ENCODE assay signal across 8 cellular contexts in genomic region chr11:129695543-129696308, GRCh38.
DNase-seq lines count a peak whose midpoint lies in the region; ATAC-seq and TF ChIP-seq lines count a peak whose summit lies in the region.

No MANE protein-coding gene starts in this region.

- peak; percentile 65 for DNase-seq in BE2C
- peak; percentile 23 for DNase-seq in GM19238 (ENCODE audit: insufficient read length, low spot score)
- peak; percentile 39 for DNase-seq in NT2/D1 (ENCODE audit: low read depth, low spot score)
- DNase-seq in activated T-cell treated with anti-CD3 and anti-CD28 coated beads, Interleukin-2, amount 50 U/mL, for 72 hours: peak; percentile 75 to 78
- DNase-seq in trophoblast cell: peak; percentile 38 to 72
- peak; percentile 80 to 84 for DNase-seq in upper lobe of left lung

- 5 to 16% methylated on average over 7 to 11 of the region's 25 CpGs for WGBS in gastroesophageal sphincter (ENCODE audit: low coverage in 1 of 2), 2 donors
- WGBS in trophoblast cell (ENCODE audit: extremely low coverage, insufficient coverage, insufficient read length): no CpG with 5 or more reads among the region's 25 CpGs
- 3 to 10% methylated on average over 7 to 21 of the region's 25 CpGs for whole genome bisulfite sequencing in upper lobe of left lung, 2 donors

- H2BK120ac ChIP-seq in trophoblast cell (ENCODE audit: insufficient read depth, low read length, poor library complexity): peak overlapping the region; percentile 19

- H3K36me3 Mint-ChIP-seq in activated T-cell treated with anti-CD3 and anti-CD28 coated beads, Interleukin-2, amount 50 U/mL, for 72 hours (ENCODE audit: insufficient read depth in 2 of 2): no peaks in the 10 kb centered on the region

- peaks cover 2% of the 10 kb centered on the region for H3K79me2 ChIP-seq in trophoblast cell (ENCODE audit: control insufficient read depth, insufficient read depth, low read length, poor library complexity)

- H3K9me3 Mint-ChIP-seq in activated T-cell treated with anti-CD3 and anti-CD28 coated beads, Interleukin-2, amount 50 U/mL, for 72 hours: no peaks in the 10 kb centered on the region

- H3K4me3 ChIP-seq in BE2C (ENCODE audit: low read depth, low read length): peak overlapping the region; percentile 20; the same call in 1 of the 2 replicates
- H3K4me3 ChIP-seq in NT2/D1 (ENCODE audit: insufficient read length, low read depth): peak overlapping the region; percentile 11
- peak overlapping the region in 1 of 2 donors; percentile 41 for H3K4me3 ChIP-seq in gastroesophageal sphincter
- H3K4me3 ChIP-seq in trophoblast cell (ENCODE audit: low read depth, low read length): no peak overlapping the region
- peak overlapping the region in 3 of 4 donors; percentile 28 to 39 (median 37) for H3K4me3 ChIP-seq in upper lobe of left lung

- H3K9ac ChIP-seq in NT2/D1 (ENCODE audit: insufficient read length, low read depth) (peak overlapping the region; percentile 32), trophoblast cell (ENCODE audit: low read length) (no peak overlapping the region)

- H3K79me1 ChIP-seq in trophoblast cell (ENCODE audit: low read length): peaks cover 15% of the 10 kb centered on the region

- H3K4me1 Mint-ChIP-seq in activated T-cell treated with anti-CD3 and anti-CD28 coated beads, Interleukin-2, amount 50 U/mL, for 72 hours (ENCODE audit: low read depth): peaks cover 16% of the 10 kb centered on the region

- H4K12ac ChIP-seq in trophoblast cell (ENCODE audit: low read depth, low read length): no peak overlapping the region

- no peak overlapping the region for H2AK5ac ChIP-seq in trophoblast cell (ENCODE audit: low read length)

- H2AFZ ChIP-seq in trophoblast cell (ENCODE audit: insufficient read depth, low read length, poor library complexity): no peak overlapping the region

- no peak overlapping the region for H4K91ac ChIP-seq in trophoblast cell (ENCODE audit: low read depth, low read length)

- no peak overlapping the region for H2BK12ac ChIP-seq in trophoblast cell (ENCODE audit: low read length)

- H3K27me3 ChIP-seq in BE2C (no peaks in the 10 kb centered on the region), NT2/D1 (ENCODE audit: insufficient read depth, insufficient read length) (no peaks in the 10 kb centered on the region), gastroesophageal sphincter (peaks cover 63% of the 10 kb centered on the region), trophoblast cell (ENCODE audit: insufficient read depth, low read length) (no peaks in the 10 kb centered on the region), upper lobe of left lung (no peaks in the 10 kb centered on the region)

- ATAC-seq in HG03280 (IDR thresholded peaks at IDR 0.05; ENCODE audit: unreplicated experiment) (peak; percentile 71), gastroesophageal sphincter (peak; percentile 44), upper lobe of left lung (ENCODE audit: low FRiP score in 2 of 2) (peak; percentile 84)
- peak; percentile 89 to 90 for ATAC-seq in activated T-cell treated with anti-CD3 and anti-CD28 coated beads, Interleukin-2, amount 50 U/mL, for 72 hours (replicated peaks in 1 of 2)

- H3K27ac Mint-ChIP-seq in activated T-cell treated with anti-CD3 and anti-CD28 coated beads, Interleukin-2, amount 50 U/mL, for 72 hours: no peak overlapping the region

- H3K14ac ChIP-seq in trophoblast cell (ENCODE audit: low read length): no peak overlapping the region

- no peaks in the 10 kb centered on the region for H3K9me3 ChIP-seq in BE2C
- H3K9me3 ChIP-seq in NT2/D1 (ENCODE audit: insufficient read depth, low read length): no peaks in the 10 kb centered on the region
- no peaks in the 10 kb centered on the region for H3K9me3 ChIP-seq in gastroesophageal sphincter
- no peaks in the 10 kb centered on the region for H3K9me3 ChIP-seq in trophoblast cell (ENCODE audit: insufficient read depth, low read depth, low read length)
- H3K9me3 ChIP-seq in upper lobe of left lung: no peaks in the 10 kb centered on the region

- no peak for TF ChIP-seq EP300 in gastroesophageal sphincter (IDR thresholded peaks at IDR 0.05)
- TF ChIP-seq EP300 in upper lobe of left lung (IDR thresholded peaks at IDR 0.05): no peak

- H3K36me3 ChIP-seq in BE2C: no peaks in the 10 kb centered on the region
- no peaks in the 10 kb centered on the region for H3K36me3 ChIP-seq in NT2/D1 (ENCODE audit: insufficient read depth, insufficient read length, low read length)
- no peaks in the 10 kb centered on the region for H3K36me3 ChIP-seq in gastroesophageal sphincter
- H3K36me3 ChIP-seq in trophoblast cell (ENCODE audit: control insufficient read depth in 1 of 2, insufficient read depth in 2 of 2, low read length in 2 of 2): no peaks in the 10 kb centered on the region
- no peaks in the 10 kb centered on the region for H3K36me3 ChIP-seq in upper lobe of left lung

- no peak overlapping the region for H3K27ac ChIP-seq in gastroesophageal sphincter
- H3K27ac ChIP-seq in trophoblast cell (ENCODE audit: low read depth, low read length): no peak overlapping the region
- no peak overlapping the region for H3K27ac ChIP-seq in upper lobe of left lung

- H3K23ac ChIP-seq in trophoblast cell (ENCODE audit: low read length): no peak overlapping the region

- H3K4ac ChIP-seq in trophoblast cell (ENCODE audit: low read depth, low read length): no peak overlapping the region

- H4K8ac ChIP-seq in trophoblast cell (ENCODE audit: low read depth, low read length): peak overlapping the region; percentile 51

- TF ChIP-seq POLR2A in gastroesophageal sphincter (IDR thresholded peaks at IDR 0.05) (no peak), upper lobe of left lung (IDR thresholded peaks at IDR 0.05) (no peak)

- no peaks in the 10 kb centered on the region for H3K4me1 ChIP-seq in BE2C
- peaks cover 3% of the 10 kb centered on the region for H3K4me1 ChIP-seq in NT2/D1 (ENCODE audit: insufficient read depth, insufficient read length)
- H3K4me1 ChIP-seq in gastroesophageal sphincter: peaks cover 0 to 8% (median 0%) of the 10 kb centered on the region in 3 donors
- H3K4me1 ChIP-seq in trophoblast cell (ENCODE audit: control insufficient read depth in 1 of 2, insufficient read depth in 2 of 2, low read length in 2 of 2): peaks cover 12 to 18% of the 10 kb centered on the region in 2 experiments
- H3K4me1 ChIP-seq in upper lobe of left lung: peaks cover 0 to 9% (median 6%) of the 10 kb centered on the region in 4 donors

- H3K4me2 ChIP-seq in trophoblast cell (ENCODE audit: low read length): peak overlapping the region; percentile 65

- TF ChIP-seq CTCF in BE2C (IDR thresholded peaks at IDR 0.05; ENCODE audit: low read depth, low read length) (peak; percentile 61), gastroesophageal sphincter (IDR thresholded peaks at IDR 0.05) (peak in 3 of 4 experiments; percentile 32 to 53 (median 41)), upper lobe of left lung (IDR thresholded peaks at IDR 0.05) (peak; percentile 54 to 80 (median 69))

- H2BK5ac ChIP-seq in trophoblast cell (ENCODE audit: low read depth, low read length, poor library complexity): no peak overlapping the region

- peak overlapping the region; percentile 73 to 86 for H3K4me3 Mint-ChIP-seq in activated T-cell treated with anti-CD3 and anti-CD28 coated beads, Interleukin-2, amount 50 U/mL, for 72 hours

- H3K27me3 Mint-ChIP-seq in activated T-cell treated with anti-CD3 and anti-CD28 coated beads, Interleukin-2, amount 50 U/mL, for 72 hours (ENCODE audit: low read depth): peaks cover 12% of the 10 kb centered on the region

- no peak overlapping the region for H3K18ac ChIP-seq in trophoblast cell (ENCODE audit: low read length)

Comparison
In these comparisons a context has a peak if more than half of its experiments do, and no peak if none do; other contexts are left out.
1. DNase-seq: peak in every context shown above with its lines; median percentile 82 in upper lobe of left lung; 76 in activated T-cell treated with anti-CD3 and anti-CD28 coated beads, Interleukin-2, amount 50 U/mL, for 72 hours; 65 in BE2C; 55 in trophoblast cell; 39 in NT2/D1; 23 in GM19238.